In the genomic region with DNA sequence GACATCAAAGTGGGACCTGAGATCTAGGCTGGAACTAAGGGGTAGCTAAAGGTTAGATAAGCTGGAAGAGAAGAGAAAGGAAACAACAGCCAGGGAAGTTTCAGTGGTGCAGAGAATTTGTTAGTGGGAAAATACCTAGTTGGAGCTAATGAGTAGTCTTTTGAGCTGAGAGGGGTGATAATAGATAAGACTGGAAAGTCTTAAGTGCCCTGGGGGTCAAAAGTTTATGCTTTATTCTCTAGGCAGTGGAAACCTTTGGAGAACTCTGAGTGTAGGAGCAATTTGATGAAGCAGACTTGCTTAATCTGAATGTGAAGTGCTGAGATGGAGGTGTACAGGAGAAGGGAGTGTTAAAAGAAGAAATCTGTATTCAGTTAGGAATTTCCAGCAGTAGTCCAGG, we compare ENCODE assay signal across 5 cellular contexts.
"Had no signal": no experiment of that assay in that cellular context is flagged by ENCODE, and none has a peak within 500 bp of the region (broad histone marks: within the 10 kb centered on the region; RNA-seq: fewer than 3 reads in every experiment).

No MANE protein-coding gene starts in this region.

- DNase-seq: IMR-90, KBM-7 had no signal

- H3K27ac ChIP-seq: HL-60 had no signal

- H3K4me3 ChIP-seq: K562 had no signal

- ATAC-seq: HepG2, K562 had no signal
